In genomic region chr18:48993586-48993985, GRCh38 we compare ENCODE assay signal across 12 cellular contexts. TPM values are rescaled to one million over a fixed set of nuclear protein-coding genes. Genes with fewer than 3 reads are reported as not detected.
DNase-seq lines count a peak whose midpoint lies in the region; ATAC-seq and TF ChIP-seq lines count a peak whose summit lies in the region.
"Had no signal": no experiment of that assay in that cellular context is flagged by ENCODE, and none has a peak within 500 bp of the region (broad histone marks: within the 10 kb centered on the region; RNA-seq: fewer than 3 reads in every experiment).

No MANE protein-coding gene starts in this region.

- TF ChIP-seq CTCF in upper lobe of left lung (IDR thresholded peaks at IDR 0.05), result no peak

- no peaks in the 10 kb centered on the region for H3K9me3 Mint-ChIP-seq in dendritic cell treated with granulocyte-macrophage colony-stimulating factor and Interleukin-4, amounts not matched to agents 40 ng/mL and 50 ng/mL, for 4 days
- H3K9me3 Mint-ChIP-seq in T-helper 2 cell treated with Interferon-gamma antibody and Interleukin-4, amounts not matched to agents 5 μg/mL and 100 μg/mL, for 36 hours, result no peaks in the 10 kb centered on the region
- H3K9me3 Mint-ChIP-seq: nephron progenitor cell had no signal

- H3K4me1 ChIP-seq in muscle layer of duodenum (ENCODE audit: control insufficient read depth in 1 of 2, insufficient read depth in 2 of 2, low read length in 2 of 2) (peaks cover 7 to 33% of the 10 kb centered on the region in 2 donors), upper lobe of left lung (peaks cover 17 to 57% (median 37%) of the 10 kb centered on the region in 4 donors)

- H3K27me3 ChIP-seq in muscle layer of duodenum (ENCODE audit: low read depth, low read length) (no peaks in the 10 kb centered on the region), upper lobe of left lung (no peaks in the 10 kb centered on the region)

- no peaks in the 10 kb centered on the region for H3K36me3 Mint-ChIP-seq in dendritic cell treated with granulocyte-macrophage colony-stimulating factor and Interleukin-4, amounts not matched to agents 40 ng/mL and 50 ng/mL, for 4 days (ENCODE audit: low read depth)
- H3K36me3 Mint-ChIP-seq in T-helper 2 cell treated with Interferon-gamma antibody and Interleukin-4, amounts not matched to agents 5 μg/mL and 100 μg/mL, for 36 hours (ENCODE audit: low read depth), result no peaks in the 10 kb centered on the region

- WGBS in upper lobe of left lung, 2 donors, result 90 to 93% methylated on average over 10 of the region's 10 CpGs

- peak overlapping the region; percentile 53 for H3K27ac ChIP-seq in muscle layer of duodenum (ENCODE audit: low read length)
- H3K27ac ChIP-seq in upper lobe of left lung, result peak overlapping the region; percentile 38 to 67 (median 38)

- H3K4me1 Mint-ChIP-seq in dendritic cell treated with granulocyte-macrophage colony-stimulating factor and Interleukin-4, amounts not matched to agents 40 ng/mL and 50 ng/mL, for 4 days (ENCODE audit: low read depth), result peaks cover 81% of the 10 kb centered on the region
- peaks cover 18% of the 10 kb centered on the region for H3K4me1 Mint-ChIP-seq in T-helper 2 cell treated with Interferon-gamma antibody and Interleukin-4, amounts not matched to agents 5 μg/mL and 100 μg/mL, for 36 hours (ENCODE audit: low read depth)

- peak overlapping the region; percentile 92 for H3K27ac Mint-ChIP-seq in dendritic cell treated with granulocyte-macrophage colony-stimulating factor and Interleukin-4, amounts not matched to agents 40 ng/mL and 50 ng/mL, for 4 days
- H3K27ac Mint-ChIP-seq in T-helper 2 cell treated with Interferon-gamma antibody and Interleukin-4, amounts not matched to agents 5 μg/mL and 100 μg/mL, for 36 hours, result no peak overlapping the region

- ATAC-seq in upper lobe of left lung (ENCODE audit: low FRiP score in 2 of 2) (no peak), HG03159 (IDR thresholded peaks at IDR 0.05; ENCODE audit: unreplicated experiment) (no peak)

- intact Hi-C loops in dendritic cell treated with granulocyte-macrophage colony-stimulating factor and Interleukin-4, amounts not matched to agents 40 ng/mL and 50 ng/mL, for 4 days (cut with micrococcal nuclease), result loop anchor here (5.0 kb wide), 1 partner anchor 41 kb away; the partner anchor contains the start of gene SMAD7

- no peaks in the 10 kb centered on the region for H3K27me3 Mint-ChIP-seq in dendritic cell treated with granulocyte-macrophage colony-stimulating factor and Interleukin-4, amounts not matched to agents 40 ng/mL and 50 ng/mL, for 4 days
- H3K27me3 Mint-ChIP-seq in T-helper 2 cell treated with Interferon-gamma antibody and Interleukin-4, amounts not matched to agents 5 μg/mL and 100 μg/mL, for 36 hours (ENCODE audit: low read depth), result peaks cover 12% of the 10 kb centered on the region

- no peak for TF ChIP-seq EP300 in upper lobe of left lung (IDR thresholded peaks at IDR 0.05)

- DNase-seq in NCI-H446 (lab: John Stamatoyannopoulos, UW) (peak; percentile 33 to 37), NCI-H446 treated with DMSO at 0.1 percent for 48 hours (lab: John Stamatoyannopoulos, UW) (no peak), upper lobe of left lung (no peak), dermis blood vessel endothelial cell (no peak)
- no peak for DNase-seq in T-helper 2 cell treated with Interferon-gamma antibody and Interleukin-4, amounts not matched to agents 5 μg/mL and 100 μg/mL, for 36 hours (ENCODE audit: low spot score)
- DNase-seq: activated CD4-positive, alpha-beta T cell treated with anti-CD3 and anti-CD28 coated beads for 4 hours; cortex of kidney; nephron progenitor cell; stimulated activated CD4-positive, alpha-beta T cell treated with anti-CD3 and anti-CD28 coated beads, Interleukin-4, amount 100 ng/mL, for 1 hour had no signal

- H3K4me3 ChIP-seq in muscle layer of duodenum (ENCODE audit: low read depth in 1 of 2, low read length in 2 of 2), result no peak overlapping the region
- no peak overlapping the region for H3K4me3 ChIP-seq in upper lobe of left lung

- H3K36me3 ChIP-seq in muscle layer of duodenum (ENCODE audit: control insufficient read depth in 1 of 2, insufficient read depth in 2 of 2, low read length in 2 of 2) (no peaks in the 10 kb centered on the region), upper lobe of left lung (no peaks in the 10 kb centered on the region)

- H3K9me3 ChIP-seq in muscle layer of duodenum (ENCODE audit: control insufficient read depth in 1 of 2, low read length in 2 of 2), result no peaks in the 10 kb centered on the region
- H3K9me3 ChIP-seq in upper lobe of left lung, result no peaks in the 10 kb centered on the region

- H3K4me3 Mint-ChIP-seq in dendritic cell treated with granulocyte-macrophage colony-stimulating factor and Interleukin-4, amounts not matched to agents 40 ng/mL and 50 ng/mL, for 4 days, result no peak overlapping the region
- no peak overlapping the region for H3K4me3 Mint-ChIP-seq in T-helper 2 cell treated with Interferon-gamma antibody and Interleukin-4, amounts not matched to agents 5 μg/mL and 100 μg/mL, for 36 hours

- TF ChIP-seq POLR2A in upper lobe of left lung (IDR thresholded peaks at IDR 0.05), result no peak

RNA-seq across cellular contexts. Expression of gene SMAD7, which starts 42.8 kb away (rescaled TPM):
- 10 to 100 TPM; 39.6 to 89.0 (median 61.5) TPM for total RNA-seq in upper lobe of left lung
- 6.2 and 9.0 TPM in 2 replicates for total RNA-seq in dermis blood vessel endothelial cell

Comparison
In these comparisons a context has a peak if more than half of its experiments do, and no peak if none do; other contexts are left out.
1. DNase-seq: peak in NCI-H446 (2 of 2); none in NCI-H446 treated with DMSO at 0.1 percent for 48 hours (single experiment), upper lobe of left lung (0 of 2), dermis blood vessel endothelial cell (single experiment) and T-helper 2 cell treated with Interferon-gamma antibody and Interleukin-4, amounts not matched to agents 5 μg/mL and 100 μg/mL, for 36 hours (single experiment).